ENCODE assay signal across 9 cellular contexts in genomic region chr3:36944641-36945270, GRCh38. TPM values are rescaled to one million over a fixed set of nuclear protein-coding genes. Genes with fewer than 3 reads are reported as not detected.
DNase-seq lines count a peak whose midpoint lies in the region; ATAC-seq lines count a peak whose summit lies in the region.
"Had no signal": no experiment of that assay in that cellular context is flagged by ENCODE, and none has a peak within 500 bp of the region (broad histone marks: within the 10 kb centered on the region; RNA-seq: fewer than 3 reads in every experiment).

TSS of gene TRANK1 (minus strand) at chr3:36945054. CDS start at chr3:36944809, 245 bp downstream.

- H3K27me3 ChIP-seq in BLaER1 treated with 17β-estradiol and CSF1 and Interleukin-3, amounts not matched to agents 10 nM and 100 nM, result no peaks in the 10 kb centered on the region
- H3K27me3 ChIP-seq in layer of hippocampus (ENCODE audit: control insufficient read depth, insufficient read depth, low read length), result no peaks in the 10 kb centered on the region

- H3K4me1 ChIP-seq in BLaER1 treated with 17β-estradiol and CSF1 and Interleukin-3, amounts not matched to agents 10 nM and 100 nM, result peaks cover 4 to 18% (median 11%) of the 10 kb centered on the region in 10 experiments; a peak in 16 of 20 replicates

- H3K9ac ChIP-seq in BLaER1 treated with 17β-estradiol and CSF1 and Interleukin-3, amounts not matched to agents 10 nM and 100 nM, result peak within 1 kb of the TSS; percentile 84 to 95 (median 88)
- H3K9ac ChIP-seq: KMS-11 had no signal

- peak within 1 kb of the TSS; percentile 71 to 96 (median 89) for H3K27ac ChIP-seq in BLaER1 treated with 17β-estradiol and CSF1 and Interleukin-3, amounts not matched to agents 10 nM and 100 nM
- H3K27ac ChIP-seq in layer of hippocampus (ENCODE audit: low read depth, low read length), result peak within 1 kb of the TSS; percentile 52
- H3K27ac ChIP-seq: KMS-11 had no signal

- H3K4me2 ChIP-seq in BLaER1 treated with 17β-estradiol and CSF1 and Interleukin-3, amounts not matched to agents 10 nM and 100 nM, result peak within 1 kb of the TSS; percentile 80 to 97 (median 90)
- H3K4me2 ChIP-seq: KMS-11 had no signal

- DNase-seq in HUDEP-2 (lab: John Stamatoyannopoulos, UW; ENCODE audit: unreplicated experiment in 76 of 76) (peak in 65 of 76 experiments; percentile 14 to 85 (median 67)), cerebellar cortex (ENCODE audit: low spot score) (peak; percentile 76), A172 (ENCODE audit: low spot score) (no peak)
- peak; percentile 44 to 65 (median 56) for DNase-seq in activated CD4-positive, CD25-positive, alpha-beta regulatory T cell (lab: John Stamatoyannopoulos, UW)
- DNase-seq in stimulated activated CD4-positive, alpha-beta T cell treated with anti-CD3 and anti-CD28 coated beads, Interleukin-1b, Interleukin-23, amount 100 ng/mL, for 48 hours, result peak; percentile 82

- peak; percentile 68 for ATAC-seq in GM19455 (IDR thresholded peaks at IDR 0.05; ENCODE audit: unreplicated experiment)

- no peaks in the 10 kb centered on the region; a peak in 1 of 22 replicates for H3K36me3 ChIP-seq in BLaER1 treated with 17β-estradiol and CSF1 and Interleukin-3, amounts not matched to agents 10 nM and 100 nM

- H4K20me1 ChIP-seq in BLaER1 treated with 17β-estradiol and CSF1 and Interleukin-3, amounts not matched to agents 10 nM and 100 nM, result no peaks in the 10 kb centered on the region; a peak in 2 of 22 replicates

- H3K9me3 ChIP-seq in BLaER1 treated with 17β-estradiol and CSF1 and Interleukin-3, amounts not matched to agents 10 nM and 100 nM (replicated peaks in 1 of 11), result peaks cover 28 to 47% (median 47%) of the 10 kb centered on the region in 11 experiments

- peak within 1 kb of the TSS; percentile 70 to 90 (median 80) for H3K4me3 ChIP-seq in BLaER1 treated with 17β-estradiol and CSF1 and Interleukin-3, amounts not matched to agents 10 nM and 100 nM

RNA-seq across cellular contexts. Expression of gene TRANK1, which starts in this region (rescaled TPM):
- 3.8 and 7.0 TPM in 2 replicates for total RNA-seq in A172 (2014; rRNA removed; shearing (Covaris generic))
